ENCODE assay signal across 26 cellular contexts in the genomic region with DNA sequence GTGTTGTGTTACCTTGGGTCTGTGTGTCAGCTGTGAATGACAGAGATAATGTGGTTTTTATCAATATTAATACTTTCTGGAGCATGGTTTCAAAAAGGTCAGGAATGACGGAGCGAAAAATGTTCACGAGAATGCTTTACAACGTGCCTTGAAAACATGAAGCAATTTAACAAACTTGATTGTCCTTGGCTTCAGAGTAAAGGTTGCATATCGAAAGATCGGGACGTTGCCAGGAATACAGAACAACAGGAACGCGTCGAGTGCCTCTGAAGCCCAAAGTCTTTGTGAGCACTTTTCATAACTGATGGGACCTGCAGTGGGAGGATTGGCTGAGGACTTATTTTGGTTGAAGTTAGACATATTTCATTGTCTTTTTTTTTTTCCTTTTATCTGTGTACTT.
DNase-seq lines count a peak whose midpoint lies in the region; ATAC-seq, FAIRE-seq and TF ChIP-seq lines count a peak whose summit lies in the region.
"Had no signal": no experiment of that assay in that cellular context is flagged by ENCODE, and none has a peak within 500 bp of the region (broad histone marks: within the 10 kb centered on the region; RNA-seq: fewer than 3 reads in every experiment).

No MANE protein-coding gene starts in this region.

- H3K4me1 Mint-ChIP-seq in mesothelial cell of epicardium, result peaks cover 26% of the 10 kb centered on the region
- peaks cover 12% of the 10 kb centered on the region for H3K4me1 Mint-ChIP-seq in stimulated activated naive CD8-positive, alpha-beta T cell treated with anti-CD3 and anti-CD28 coated beads, Interleukin-15, amount 100 ng/mL, for 72 hours

- H3K9ac ChIP-seq in liver (ENCODE audit: low read depth in 1 of 2, low read length in 2 of 2) (peak overlapping the region; percentile 13 to 81), HepG2 (ENCODE audit: insufficient read depth, low read depth, low read length) (no peak overlapping the region)

- no peaks in the 10 kb centered on the region for H3K79me2 ChIP-seq in HepG2 (ENCODE audit: insufficient read depth, low read length)

- H3K27me3 ChIP-seq in liver (ENCODE audit: control insufficient read depth in 4 of 4, insufficient read depth in 4 of 4, low read length in 3 of 4) (no peaks in the 10 kb centered on the region), HepG2 (ENCODE audit: control insufficient read depth in 1 of 2, insufficient read depth in 2 of 2, low read length in 2 of 2) (no peaks in the 10 kb centered on the region)

- ATAC-seq in HepG2 (no peak), sciatic nerve (no peak)
- no peak for ATAC-seq in stimulated activated naive CD8-positive, alpha-beta T cell treated with anti-CD3 and anti-CD28 coated beads, Interleukin-15, amount 100 ng/mL, for 72 hours
- ATAC-seq: activated naive CD8-positive, alpha-beta T cell treated with anti-CD3 and anti-CD28 coated beads, Interleukin-2, amount 50 U/mL, for 24 hours; stimulated activated naive CD8-positive, alpha-beta T cell treated with anti-CD3 and anti-CD28 coated beads, Interleukin-15, Interleukin-2, amounts not matched to agents 100 U/mL and 50 U/mL, for 24 hours had no signal

- POLR2A ChIA-PET in HepG2 (lab: Yijun Ruan, JAX), result no interaction called here

- peak overlapping the region; percentile 28 for H3K27ac Mint-ChIP-seq in mesothelial cell of epicardium
- H3K27ac Mint-ChIP-seq in stimulated activated naive CD8-positive, alpha-beta T cell treated with anti-CD3 and anti-CD28 coated beads, Interleukin-15, amount 100 ng/mL, for 72 hours, result no peak overlapping the region
- H3K27ac Mint-ChIP-seq: activated naive CD8-positive, alpha-beta T cell treated with anti-CD3 and anti-CD28 coated beads, Interleukin-2, amount 50 U/mL, for 24 hours; dendritic cell treated with granulocyte-macrophage colony-stimulating factor and Interleukin-4, amounts not matched to agents 40 ng/mL and 50 ng/mL, for 4 days; nephron progenitor cell had no signal

- intact Hi-C loops in HepG2 (cut with micrococcal nuclease; ENCODE audit: unreplicated experiment), result no loop called here
- intact Hi-C loops in sciatic nerve (cut with DNase I), result no loop called here

- BruUV-seq in HepG2 (replicated peaks; lab: Mats Ljungman, UMichigan), result no TSS peak

- no peak overlapping the region for H3K4me2 ChIP-seq in HepG2 (ENCODE audit: low read depth, low read length)
- H3K4me2 ChIP-seq: smooth muscle cell had no signal

- TF ChIP-seq CTCF in liver (IDR thresholded peaks at IDR 0.05; ENCODE audit: low read depth, low read length, missing input control) (no peak), HepG2 (CRISPR knock-in tag; IDR thresholded peaks at IDR 0.05) (no peak), fibroblast of villous mesenchyme (IDR thresholded peaks at IDR 0.05; ENCODE audit: insufficient read depth, low read depth, low read length) (no peak), mesothelial cell of epicardium (IDR thresholded peaks at IDR 0.05; ENCODE audit: unreplicated experiment) (no peak)

- no peaks in the 10 kb centered on the region for H3K36me3 Mint-ChIP-seq in mesothelial cell of epicardium

- H3K4me3 Mint-ChIP-seq in mesothelial cell of epicardium, result peak overlapping the region; percentile 42
- no peak overlapping the region for H3K4me3 Mint-ChIP-seq in stimulated activated naive CD8-positive, alpha-beta T cell treated with anti-CD3 and anti-CD28 coated beads, Interleukin-15, amount 100 ng/mL, for 72 hours
- H3K4me3 Mint-ChIP-seq: activated naive CD8-positive, alpha-beta T cell treated with anti-CD3 and anti-CD28 coated beads, Interleukin-2, amount 50 U/mL, for 24 hours; dendritic cell treated with granulocyte-macrophage colony-stimulating factor and Interleukin-4, amounts not matched to agents 40 ng/mL and 50 ng/mL, for 4 days; nephron progenitor cell had no signal

- H3K9me3 Mint-ChIP-seq in mesothelial cell of epicardium, result no peaks in the 10 kb centered on the region
- no peaks in the 10 kb centered on the region for H3K9me3 Mint-ChIP-seq in stimulated activated naive CD8-positive, alpha-beta T cell treated with anti-CD3 and anti-CD28 coated beads, Interleukin-15, amount 100 ng/mL, for 72 hours
- H3K9me3 Mint-ChIP-seq: activated naive CD8-positive, alpha-beta T cell treated with anti-CD3 and anti-CD28 coated beads, Interleukin-2, amount 50 U/mL, for 24 hours; dendritic cell treated with granulocyte-macrophage colony-stimulating factor and Interleukin-4, amounts not matched to agents 40 ng/mL and 50 ng/mL, for 4 days; nephron progenitor cell had no signal

- CTCF ChIA-PET in HepG2 (lab: Yijun Ruan, JAX; ENCODE audit: low intra/inter-chr PET ratio, low total read pairs), result no interaction called here

- H2AFZ ChIP-seq in HepG2 (ENCODE audit: low read length), result no peak overlapping the region

- H3K27me3 Mint-ChIP-seq in mesothelial cell of epicardium (ENCODE audit: low read depth), result no peaks in the 10 kb centered on the region
- H3K27me3 Mint-ChIP-seq in stimulated activated naive CD8-positive, alpha-beta T cell treated with anti-CD3 and anti-CD28 coated beads, Interleukin-15, amount 100 ng/mL, for 72 hours, result no peaks in the 10 kb centered on the region
- H3K27me3 Mint-ChIP-seq: activated naive CD8-positive, alpha-beta T cell treated with anti-CD3 and anti-CD28 coated beads, Interleukin-2, amount 50 U/mL, for 24 hours; dendritic cell treated with granulocyte-macrophage colony-stimulating factor and Interleukin-4, amounts not matched to agents 40 ng/mL and 50 ng/mL, for 4 days had no signal

- no peak for FAIRE-seq in HepG2 (lab: Jason Lieb, UNC)
- FAIRE-seq: A204.1, bronchial epithelial cell, endothelial cell of umbilical vein had no signal

- H3K9me3 ChIP-seq in liver (ENCODE audit: control insufficient read depth in 4 of 4, low read length in 3 of 4) (no peaks in the 10 kb centered on the region), HepG2 (ENCODE audit: low read length) (no peaks in the 10 kb centered on the region)

- H4K20me1 ChIP-seq in HepG2 (ENCODE audit: insufficient read depth, low read length), result no peaks in the 10 kb centered on the region

- TF ChIP-seq POLR2A in HepG2 (IDR thresholded peaks at IDR 0.05; ENCODE audit: insufficient read depth in 1 of 2, low read depth in 2 of 2, low read length in 2 of 2), result no peak

- TF ChIP-seq RAD21 in liver (IDR thresholded peaks at IDR 0.05) (peak; percentile 34 to 43), HepG2 (CRISPR knock-in tag; IDR thresholded peaks at IDR 0.05) (no peak)

- H3K4me3 ChIP-seq in liver (ENCODE audit: low read depth in 1 of 3, low read length in 3 of 3), result peak overlapping the region; percentile 6 to 72 (median 50)
- no peak overlapping the region for H3K4me3 ChIP-seq in HepG2 (replicated peaks in 1 of 3; ENCODE audit: insufficient read depth in 1 of 3, low read depth in 2 of 3, low read length in 3 of 3)
- peak overlapping the region; percentile 17 for H3K4me3 ChIP-seq in fibroblast of villous mesenchyme (ENCODE audit: low read depth, low read length)
- H3K4me3 ChIP-seq: smooth muscle cell had no signal

- H3K27ac ChIP-seq in liver (ENCODE audit: low read depth in 1 of 2, low read length in 2 of 2) (peak overlapping the region; percentile 50 to 84), HepG2 (ENCODE audit: extremely low read length, insufficient read depth, low read length) (no peak overlapping the region)
- H3K27ac ChIP-seq: C4-2B had no signal

- WGBS in liver, result 33% methylated on average over 10 of the region's 10 CpGs
- 95% methylated on average over 10 of the region's 10 CpGs for WGBS in HepG2 (ENCODE audit: low lambda C conversion rate)

- H3K36me3 ChIP-seq in liver (ENCODE audit: control insufficient read depth in 4 of 4, insufficient read depth in 3 of 4, low read depth in 1 of 4, low read length in 3 of 4) (no peaks in the 10 kb centered on the region), HepG2 (replicated peaks in 1 of 2; ENCODE audit: control insufficient read depth in 1 of 2, insufficient read depth in 2 of 2, low read length in 2 of 2) (no peaks in the 10 kb centered on the region)

- TF ChIP-seq EP300 in HepG2 (IDR thresholded peaks at IDR 0.05; ENCODE audit: low read depth in 2 of 2, low read length in 2 of 2) (no peak), HepG2 (CRISPR knock-in tag; IDR thresholded peaks at IDR 0.05; ENCODE audit: borderline replicate concordance) (no peak)

- peaks cover 0 to 14% (median 5%) of the 10 kb centered on the region in 4 donors for H3K4me1 ChIP-seq in liver (ENCODE audit: control insufficient read depth in 4 of 4, insufficient read depth in 4 of 4, low read length in 3 of 4)
- H3K4me1 ChIP-seq in HepG2 (ENCODE audit: insufficient read depth, low read length), result no peaks in the 10 kb centered on the region

- in situ Hi-C loops in HepG2 (cut with HindIII; ENCODE audit: extremely low pct_ligation_motif_present, low pct_unique_long_range_greater_than_20kb), result no loop called here

- DNase-seq in HepG2 (ENCODE audit: low spot score), result no peak
- peak; percentile 50 for DNase-seq in fibroblast of villous mesenchyme (ENCODE audit: low read depth)
- no peak for DNase-seq in mesothelial cell of epicardium (ENCODE audit: low spot score in 2 of 2, unreplicated experiment in 2 of 2)
- DNase-seq in sciatic nerve (ENCODE audit: low spot score), result no peak
- no peak for DNase-seq in NCI-H2196 (lab: John Stamatoyannopoulos, UW; ENCODE audit: unreplicated experiment)
- no peak for DNase-seq in SIG-M5 treated with dmso at 0.1 percent for 504 hours (lab: John Stamatoyannopoulos, UW; ENCODE audit: unreplicated experiment)
- no peak for DNase-seq in stimulated activated naive CD8-positive, alpha-beta T cell treated with anti-CD3 and anti-CD28 coated beads, Interleukin-15, amount 100 ng/mL, for 72 hours
- DNase-seq: activated CD8-positive, alpha-beta memory T cell treated with anti-CD3 and anti-CD28 coated beads, Interleukin-2, amount 50 U/mL, for 4 hours; activated naive CD8-positive, alpha-beta T cell treated with anti-CD3 and anti-CD28 coated beads, Interleukin-2, amount 50 U/mL, for 24 hours; foreskin fibroblast; hypothalamus; kidney glomerular epithelial cell; midbrain; NCI-H524 treated with DMSO at 0.1 percent for 48 hours; nephron progenitor cell; posterior cingulate gyrus; stimulated activated CD4-positive, alpha-beta T cell treated with anti-CD3 and anti-CD28 coated beads, Interleukin-4, amount 100 ng/mL, for 1 hour; stimulated activated naive CD8-positive, alpha-beta T cell treated with anti-CD3 and anti-CD28 coated beads, Interleukin-15, Interleukin-2, amounts not matched to agents 100 U/mL and 50 U/mL, for 24 hours; T-helper 1 cell had no signal

TF ChIP-seq in liver, 16 proteins besides CTCF, POLR2A, EP300 and RAD21 (continues in another document):
- TF ChIP-seq RXRA (IDR thresholded peaks at IDR 0.05) (peak; percentile 49 to 73), SP1 (IDR thresholded peaks at IDR 0.05) (peak; percentile 59), HNF4A (conservative IDR thresholded peaks at IDR 0.05) (peak; percentile 80 to 93), FOXA2 (IDR thresholded peaks at IDR 0.05) (no peak)

TF ChIP-seq in HepG2, 621 proteins besides CTCF, POLR2A, EP300 and RAD21 (continues in another document):
- no peak for TF ChIP-seq IRF1 (CRISPR knock-in tag; IDR thresholded peaks at IDR 0.05; ENCODE audit: low read depth)

Comparison
In these comparisons a context has a peak if more than half of its experiments do, and no peak if none do; other contexts are left out.
1. H3K4me3 ChIP-seq: peak in liver (3 of 3) and fibroblast of villous mesenchyme (single experiment); none in HepG2 (0 of 3).